8 cellular contexts compared by ENCODE assay signal in the genomic region with DNA sequence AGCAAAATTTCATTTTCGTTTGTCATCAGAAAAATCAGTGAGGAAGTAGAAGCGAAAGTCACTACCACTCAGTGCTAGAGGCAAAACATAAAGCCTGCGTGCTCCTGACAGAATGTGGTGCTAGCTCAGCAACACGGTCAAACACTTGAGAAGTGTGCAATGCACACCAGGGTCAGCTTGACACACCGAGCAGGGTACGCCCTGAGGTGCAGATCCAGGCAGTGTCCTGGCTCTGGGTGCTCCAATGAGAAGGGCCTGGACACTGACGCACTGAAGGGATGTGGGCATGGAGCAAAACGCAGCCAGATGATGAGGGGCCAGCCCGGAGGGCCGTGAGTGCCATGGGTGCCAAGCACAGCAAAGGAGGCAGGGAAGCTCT. TPM values are rescaled to one million over a fixed set of nuclear protein-coding genes. Genes with fewer than 3 reads are reported as not detected.
DNase-seq lines count a peak whose midpoint lies in the region; ATAC-seq and TF ChIP-seq lines count a peak whose summit lies in the region.

No MANE protein-coding gene starts in this region.

- no peak for TF ChIP-seq CTCF in dorsolateral prefrontal cortex (IDR thresholded peaks at IDR 0.05 in 54 of 56, conservative IDR thresholded peaks at IDR 0.05 in 2 of 56; ENCODE audit: low read depth in 1 of 56, partially characterized antibody in 56 of 56)

- ATAC-seq in GM19455 (IDR thresholded peaks at IDR 0.05; ENCODE audit: unreplicated experiment) (peak; percentile 47), HG03442 (IDR thresholded peaks at IDR 0.05; ENCODE audit: unreplicated experiment) (peak; percentile 32)

- peak; percentile 11 for DNase-seq in EH (ENCODE audit: low read depth)
- DNase-seq in dorsolateral prefrontal cortex = no peak
- DNase-seq in NCI-H82 (lab: John Stamatoyannopoulos, UW) = no peak
- DNase-seq in hepatic stellate cell (ENCODE audit: low spot score) = no peak
- DNase-seq in DMS53 treated with DMSO at 0.1 percent for 48 hours (lab: John Stamatoyannopoulos, UW; ENCODE audit: unreplicated experiment) = no peak

- no peaks in the 10 kb centered on the region for H3K27me3 ChIP-seq in dorsolateral prefrontal cortex

- H3K27ac ChIP-seq in dorsolateral prefrontal cortex = peak overlapping the region in 36 of 59 donors; percentile 10 to 80 (median 52)
- peak overlapping the region; percentile 33 for H3K27ac ChIP-seq in temporal lobe (ENCODE audit: low read depth, low read length)

- intact Hi-C loops in dorsolateral prefrontal cortex (cut with DNase I) = loop anchor here (5.0 to 10.0 kb wide), 2 partner anchors 86 to 168 kb away; no protein-coding TSS in a partner anchor

- H3K4me3 ChIP-seq in dorsolateral prefrontal cortex = peak overlapping the region in 10 of 59 donors; percentile 2 to 50 (median 34)

RNA-seq across cellular contexts. Expression of gene RNASET2, which starts 5.9 kb away (rescaled TPM):
- total RNA-seq in dorsolateral prefrontal cortex = 100 to 1,000 TPM in 8 of 120 experiments, 10 to 100 TPM in 112; 26.9 to 141 (median 66.3) TPM
- total RNA-seq in temporal lobe = 17.7 TPM

RNA-seq across cellular contexts. Expression of gene CEP43, which starts 48.8 kb away (rescaled TPM):
- total RNA-seq in dorsolateral prefrontal cortex (10 to 100 TPM; 17.9 to 39.4 (median 27.8) TPM), temporal lobe (26.8 TPM)
